In the genomic region with DNA sequence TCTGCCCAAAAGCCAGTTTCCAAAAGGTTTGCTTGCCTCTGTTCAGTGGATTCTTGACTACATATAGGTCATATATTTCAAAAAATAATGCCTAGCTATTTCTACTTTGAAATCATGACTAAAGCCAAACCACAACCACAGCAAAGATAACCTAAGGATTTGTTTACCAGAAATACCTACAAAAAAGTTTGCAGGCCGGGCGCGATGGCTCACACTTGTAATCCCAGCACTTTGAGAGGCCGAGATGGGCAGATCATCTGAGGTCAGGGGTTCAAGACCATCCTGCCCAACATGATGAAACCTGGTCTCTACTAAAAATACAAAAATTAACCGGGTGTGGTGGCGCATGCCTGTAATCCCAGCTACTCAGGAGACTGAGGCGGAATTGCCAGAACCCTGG, we compare ENCODE assay signal across 18 cellular contexts. TPM values are rescaled to one million over a fixed set of nuclear protein-coding genes. Genes with fewer than 3 reads are reported as not detected.
DNase-seq lines count a peak whose midpoint lies in the region; ATAC-seq, FAIRE-seq and TF ChIP-seq lines count a peak whose summit lies in the region.
"Had no signal": no experiment of that assay in that cellular context is flagged by ENCODE, and none has a peak within 500 bp of the region (broad histone marks: within the 10 kb centered on the region; RNA-seq: fewer than 3 reads in every experiment).

No MANE protein-coding gene starts in this region.

- intact Hi-C loops in PC-3 (cut with micrococcal nuclease) (no loop called here), K562 (cut with micrococcal nuclease) (no loop called here)

- TF ChIP-seq POLR2A in K562 (conservative IDR thresholded peaks at IDR 0.05): 0 out of 2 replicates have a peak, but pooled peaks have one; percentile 8

- 80% methylated on average over 7 of the region's 7 CpGs for WGBS in K562 (ENCODE audit: insufficient coverage, low coverage, missing lambda C conversion rate)

- no peak for FAIRE-seq in K562 (lab: Jason Lieb, UNC)

- no peak for TF ChIP-seq RAD21 in K562 (CRISPR knock-in tag; conservative IDR thresholded peaks at IDR 0.05 in 1 of 2, IDR thresholded peaks at IDR 0.05 in 1 of 2)

- H3K27ac ChIP-seq in PC-3 (ENCODE audit: low read length) (no peak overlapping the region), K562 (ENCODE audit: extremely low read depth, low read depth, low read length) (no peak overlapping the region)

- H3K4me1 Mint-ChIP-seq in activated CD8-positive, alpha-beta memory T cell treated with anti-CD3 and anti-CD28 coated beads, Interleukin-2, amount 10 ng/mL, durations not matched to agents 7 days and 5 days: peaks cover 48% of the 10 kb centered on the region
- H3K4me1 Mint-ChIP-seq in neural crest cell (peaks cover 17% of the 10 kb centered on the region), progenitor cell of endocrine pancreas (ENCODE audit: low read depth) (peaks cover 2% of the 10 kb centered on the region)
- H3K4me1 Mint-ChIP-seq: nephron had no signal

- BruUV-seq in PC-3 (replicated peaks; lab: Mats Ljungman, UMichigan) (TSS peak; percentile 12), K562 (replicated peaks; lab: Mats Ljungman, UMichigan) (no TSS peak)

- no peak overlapping the region for H3K4me3 Mint-ChIP-seq in activated CD8-positive, alpha-beta memory T cell treated with anti-CD3 and anti-CD28 coated beads, Interleukin-2, amount 10 ng/mL, durations not matched to agents 7 days and 5 days
- peak overlapping the region; percentile 10 for H3K4me3 Mint-ChIP-seq in neural crest cell
- no peak overlapping the region for H3K4me3 Mint-ChIP-seq in progenitor cell of endocrine pancreas (ENCODE audit: low read depth)
- H3K4me3 Mint-ChIP-seq: nephron had no signal

- H3K9me2 ChIP-seq in PC-3 (replicated peaks; ENCODE audit: low read length): no peaks in the 10 kb centered on the region

- TF ChIP-seq EP300 in K562 (IDR thresholded peaks at IDR 0.05; ENCODE audit: low read length): no peak

- no peaks in the 10 kb centered on the region for H3K9me1 ChIP-seq in K562 (ENCODE audit: control insufficient read depth, insufficient read depth, low read length)

- H4K20me1 ChIP-seq in PC-3 (ENCODE audit: low read length) (no peaks in the 10 kb centered on the region), K562 (replicated peaks; ENCODE audit: control insufficient read depth, insufficient read depth, low read length) (no peaks in the 10 kb centered on the region; the same call in 1 of the 2 replicates)

- no peak for ATAC-seq in activated CD8-positive, alpha-beta memory T cell treated with anti-CD3 and anti-CD28 coated beads, Interleukin-2, amount 10 ng/mL, durations not matched to agents 7 days and 5 days
- ATAC-seq in PC-3: no peak
- ATAC-seq in K562: no peak
- no peak for ATAC-seq in GM21723 (IDR thresholded peaks at IDR 0.05; ENCODE audit: unreplicated experiment)
- ATAC-seq in left lobe of liver: no peak
- ATAC-seq: stimulated activated naive B cell treated with anti-CD40 and anti-IgM and Interleukin-4, amounts not matched to agents 10 μg/mL and 1 μg/mL and 100 μg/mL, for 72 hours had no signal

- peaks cover 52% of the 10 kb centered on the region for H3K36me3 Mint-ChIP-seq in activated CD8-positive, alpha-beta memory T cell treated with anti-CD3 and anti-CD28 coated beads, Interleukin-2, amount 10 ng/mL, durations not matched to agents 7 days and 5 days
- H3K36me3 Mint-ChIP-seq in neural crest cell (ENCODE audit: low read depth): peaks cover 10% of the 10 kb centered on the region
- peaks cover 21% of the 10 kb centered on the region for H3K36me3 Mint-ChIP-seq in progenitor cell of endocrine pancreas (ENCODE audit: insufficient read depth)

- peaks cover 12% of the 10 kb centered on the region; the same call in 1 of the 2 replicates for H3K36me3 ChIP-seq in PC-3 (ENCODE audit: low read depth, low read length)
- peaks cover 88% of the 10 kb centered on the region; the same call in 2 of the 3 replicates for H3K36me3 ChIP-seq in K562 (ENCODE audit: control insufficient read depth, insufficient read depth, low read length)

- no peaks in the 10 kb centered on the region for H3K79me2 ChIP-seq in PC-3 (ENCODE audit: low read length)
- no peaks in the 10 kb centered on the region; the same call in 2 of the 3 replicates for H3K79me2 ChIP-seq in K562 (ENCODE audit: control insufficient read depth, insufficient read depth, low read length)

- H3K27me3 ChIP-seq in PC-3 (ENCODE audit: low read length) (no peaks in the 10 kb centered on the region), K562 (ENCODE audit: control insufficient read depth in 2 of 2, insufficient read depth in 2 of 2, low read length in 2 of 2) (no peaks in the 10 kb centered on the region)
- H3K27me3 ChIP-seq: esophagus muscularis mucosa had no signal

- H3K27me3 Mint-ChIP-seq in activated CD8-positive, alpha-beta memory T cell treated with anti-CD3 and anti-CD28 coated beads, Interleukin-2, amount 10 ng/mL, durations not matched to agents 7 days and 5 days: no peaks in the 10 kb centered on the region
- H3K27me3 Mint-ChIP-seq in neural crest cell (ENCODE audit: low read depth) (peaks cover 2% of the 10 kb centered on the region), progenitor cell of endocrine pancreas (no peaks in the 10 kb centered on the region)
- H3K27me3 Mint-ChIP-seq: stimulated activated naive B cell treated with anti-CD40 and anti-IgM and Interleukin-4, amounts not matched to agents 10 μg/mL and 1 μg/mL and 100 μg/mL, for 72 hours had no signal

- CTCF ChIA-PET in activated CD8-positive, alpha-beta memory T cell treated with anti-CD3 and anti-CD28 coated beads, Interleukin-2, amount 10 ng/mL, durations not matched to agents 7 days and 5 days (lab: Charles Lee): interaction anchor here (2.7 kb wide), 1 partner anchor 26 kb away, joined by 16 read pairs; no protein-coding TSS in a partner anchor
- CTCF ChIA-PET in PC-3 (lab: Charles Lee): no interaction called here
- CTCF ChIA-PET in K562 (lab: Yijun Ruan, JAX; ENCODE audit: low intra/inter-chr PET ratio): no interaction called here

- H3F3A ChIP-seq in PC-3 (ENCODE audit: low read length, unreplicated experiment): peaks cover 5% of the 10 kb centered on the region

- DNase-seq in activated CD8-positive, alpha-beta memory T cell treated with anti-CD3 and anti-CD28 coated beads, Interleukin-2, amount 10 ng/mL, durations not matched to agents 7 days and 5 days: no peak
- no peak for DNase-seq in activated CD8-positive, alpha-beta memory T cell treated with anti-CD3 and anti-CD28 coated beads for 24 hours
- DNase-seq in PC-3 (no peak), K562 (ENCODE audit: extremely low read depth in 1 of 4, low spot score in 3 of 4) (no peak), neural crest cell (ENCODE audit: low read depth, low spot score) (no peak), progenitor cell of endocrine pancreas (ENCODE audit: low spot score, unreplicated experiment) (no peak), left lobe of liver (ENCODE audit: low spot score) (no peak)
- DNase-seq: anterior cingulate cortex; cortex of kidney; hippocampal formation; NCI-H2171 treated with DMSO at 0.1 percent for 48 hours; stimulated activated naive B cell treated with anti-CD40 and anti-IgM and Interleukin-4, amounts not matched to agents 10 μg/mL and 1 μg/mL and 100 μg/mL, for 72 hours had no signal

- POLR2A ChIA-PET in PC-3 (lab: Charles Lee; ENCODE audit: unreplicated experiment): no interaction called here
- POLR2A ChIA-PET in K562 (lab: Yijun Ruan, JAX): interaction anchor here (0.6 to 2.3 kb wide), 5 partner anchors 10 to 109 kb away, joined by 3 to 11 read pairs (median 3); a partner anchor contains a TSS

- H3K27ac Mint-ChIP-seq in activated CD8-positive, alpha-beta memory T cell treated with anti-CD3 and anti-CD28 coated beads, Interleukin-2, amount 10 ng/mL, durations not matched to agents 7 days and 5 days: peak overlapping the region; percentile 66
- H3K27ac Mint-ChIP-seq in neural crest cell (ENCODE audit: unreplicated experiment) (no peak overlapping the region), progenitor cell of endocrine pancreas (no peak overlapping the region)

- TF ChIP-seq CTCF in PC-3 (conservative IDR thresholded peaks at IDR 0.05; ENCODE audit: low read depth, low read length): no peak
- no peak for TF ChIP-seq CTCF in K562 (IDR thresholded peaks at IDR 0.05 in 2 of 3, conservative IDR thresholded peaks at IDR 0.05 in 1 of 3; ENCODE audit: insufficient read depth in 2 of 3, low read depth in 1 of 3, low read length in 3 of 3)
- TF ChIP-seq CTCF in neural crest cell (conservative IDR thresholded peaks at IDR 0.05): no peak
- no peak for TF ChIP-seq CTCF in progenitor cell of endocrine pancreas (IDR thresholded peaks at IDR 0.05; ENCODE audit: unreplicated experiment)

- H3K9me3 ChIP-seq in PC-3 (ENCODE audit: low read length) (no peaks in the 10 kb centered on the region), K562 (replicated peaks; ENCODE audit: control insufficient read depth, insufficient read depth, low read depth, low read length) (no peaks in the 10 kb centered on the region)
- H3K9me3 ChIP-seq: esophagus muscularis mucosa had no signal

- H2AFZ ChIP-seq in PC-3 (ENCODE audit: low read length) (no peak overlapping the region), K562 (ENCODE audit: low read depth, low read length) (no peak overlapping the region)

- H3K4me1 ChIP-seq in PC-3 (ENCODE audit: insufficient read depth, low read length): peaks cover 24% of the 10 kb centered on the region
- peaks cover 0 to 9% of the 10 kb centered on the region in 2 experiments; a peak in 1 of 5 replicates for H3K4me1 ChIP-seq in K562 (replicated peaks in 1 of 2; ENCODE audit: control insufficient read depth in 2 of 2, insufficient read depth in 2 of 2, low read length in 2 of 2)

- H3K4me3 ChIP-seq in PC-3 (ENCODE audit: low read length) (no peak overlapping the region), K562 (no peak overlapping the region)
- H3K4me3 ChIP-seq: esophagus muscularis mucosa had no signal

- in situ Hi-C loops in K562 (cut with MboI): no loop called here

- H3K9ac ChIP-seq in PC-3 (ENCODE audit: low read length): no peak overlapping the region
- H3K9ac ChIP-seq in K562 (ENCODE audit: insufficient read depth in 1 of 2, low read depth in 2 of 2, low read length in 2 of 2): no peak overlapping the region

- H3K4me2 ChIP-seq in PC-3 (ENCODE audit: low read length) (no peak overlapping the region), K562 (ENCODE audit: insufficient read depth, low read length) (no peak overlapping the region)

- H3K9me3 Mint-ChIP-seq in activated CD8-positive, alpha-beta memory T cell treated with anti-CD3 and anti-CD28 coated beads, Interleukin-2, amount 10 ng/mL, durations not matched to agents 7 days and 5 days (ENCODE audit: low read depth): no peaks in the 10 kb centered on the region
- H3K9me3 Mint-ChIP-seq in neural crest cell (no peaks in the 10 kb centered on the region), progenitor cell of endocrine pancreas (ENCODE audit: low read depth) (no peaks in the 10 kb centered on the region)
- H3K9me3 Mint-ChIP-seq: nephron; stimulated activated naive B cell treated with anti-CD40 and anti-IgM and Interleukin-4, amounts not matched to agents 10 μg/mL and 1 μg/mL and 100 μg/mL, for 72 hours had no signal

RNA-seq across cellular contexts. Expression of a gene that starts 15.2 kb away (rescaled TPM):
- total RNA-seq in activated CD8-positive, alpha-beta memory T cell treated with anti-CD3 and anti-CD28 coated beads, Interleukin-2, amount 10 ng/mL, durations not matched to agents 7 days and 5 days: 100 to 1,000 TPM; 142 to 176 TPM
- total RNA-seq in PC-3 (2014; rRNA removed): 138 and 142 TPM in 2 replicates
- total RNA-seq in K562 (2011; cell fraction: chromatin; rRNA removed; ENCODE audit: low replicate concordance): 20.8 and 44.6 TPM in 2 replicates
- 34.7 and 35.1 TPM in 2 replicates for total RNA-seq in K562 (2011; cell fraction: nucleolus; rRNA removed)
- total RNA-seq in K562 (2011; cell fraction: nucleoplasm; rRNA removed): 29.4 and 42.3 TPM in 2 replicates
- 112 and 114 TPM in 2 replicates for total RNA-seq in K562 (2014; rRNA removed)
- 27.0 and 41.1 TPM in 2 replicates for total RNA-seq in K562 (2014; rRNA removed; fragmentation: Illumina TruSeq; extraction: Trizol)
- 65.2 and 68.5 TPM in 2 replicates for total RNA-seq in K562 (2015; rRNA removed; fragmentation: Illumina TruSeq; extraction: Trizol)
- total RNA-seq in K562 (2021): 74.5 and 78.0 TPM in 2 replicates
- polyA plus RNA-seq in K562 (2011; rRNA removed): 37.0 and 40.8 TPM in 2 replicates
- polyA plus RNA-seq in K562 (2011; cell fraction: cytosol; rRNA removed): 46.0 and 113 TPM in 2 replicates
- 25.6 and 34.1 TPM in 2 replicates for polyA plus RNA-seq in K562 (2011; cell fraction: nucleus; rRNA removed)
- polyA plus RNA-seq in K562 (2012): 72.1 and 96.6 TPM in 2 replicates
- 40.4 and 87.0 TPM in 2 replicates for polyA plus RNA-seq in K562 (2014; fragmentation: Illumina TruSeq; extraction: Trizol)
- polyA plus RNA-seq in K562 (2014; fragmentation: Nextera tagmentation; extraction: Ambion mirVana): 10 to 100 TPM in 1 of 2 experiments, 1 to 10 TPM in 1; 5.8 to 17.1 TPM
- 97.9 and 104 TPM in 2 replicates for polyA plus RNA-seq in K562 (2014; rRNA removed)
- 39.1 and 58.1 TPM in 2 replicates for polyA minus RNA-seq in K562 (2011; rRNA and poly(A)+ RNA removed)
- polyA minus RNA-seq in K562 (2011; cell fraction: cytosol; rRNA and poly(A)+ RNA removed): 34.9 and 36.6 TPM in 2 replicates
- polyA minus RNA-seq in K562 (2011; cell fraction: nucleus; rRNA and poly(A)+ RNA removed): 12.1 and 17.4 TPM in 2 replicates
- 147 and 152 TPM in 2 replicates for total RNA-seq in neural crest cell
- 117 and 122 TPM in 2 replicates for total RNA-seq in progenitor cell of endocrine pancreas
- total RNA-seq in left lobe of liver: 62.5 TPM

RNA-seq across cellular contexts. Expression of a gene that starts 28.5 kb away (rescaled TPM):
- not detected for total RNA-seq in activated CD8-positive, alpha-beta memory T cell treated with anti-CD3 and anti-CD28 coated beads, Interleukin-2, amount 10 ng/mL, durations not matched to agents 7 days and 5 days
- total RNA-seq in PC-3 (2014; rRNA removed) (not detected in 2 replicates), K562 (2014; rRNA removed) (not detected in 2 replicates), K562 (2014; rRNA removed; fragmentation: Illumina TruSeq; extraction: Trizol) (not detected in 2 replicates), K562 (2015; rRNA removed; fragmentation: Illumina TruSeq; extraction: Trizol) (not detected in 2 replicates), K562 (2021) (not detected in 2 replicates), neural crest cell (not detected in 2 replicates), progenitor cell of endocrine pancreas (not detected in 2 replicates), left lobe of liver (not detected)
- not detected in 2 replicates for total RNA-seq in K562 (2011; cell fraction: chromatin; rRNA removed; ENCODE audit: low replicate concordance)
- total RNA-seq in K562 (2011; cell fraction: nucleolus; rRNA removed): not detected in 2 replicates
- not detected in 2 replicates for total RNA-seq in K562 (2011; cell fraction: nucleoplasm; rRNA removed)
- polyA plus RNA-seq in K562 (2011; rRNA removed) (not detected in 2 replicates), K562 (2014; fragmentation: Illumina TruSeq; extraction: Trizol) (not detected in 2 replicates), K562 (2014; fragmentation: Nextera tagmentation; extraction: Ambion mirVana) (not detected), K562 (2014; rRNA removed) (not detected in 2 replicates)
- polyA plus RNA-seq in K562 (2011; cell fraction: cytosol; rRNA removed): not detected in 2 replicates
- not detected in 2 replicates for polyA plus RNA-seq in K562 (2011; cell fraction: nucleus; rRNA removed)
- polyA plus RNA-seq in K562 (2012): not detected in 2 replicates
- polyA minus RNA-seq in K562 (2011; rRNA and poly(A)+ RNA removed): not detected in 2 replicates
- polyA minus RNA-seq in K562 (2011; cell fraction: cytosol; rRNA and poly(A)+ RNA removed): not detected in 2 replicates
- polyA minus RNA-seq in K562 (2011; cell fraction: nucleus; rRNA and poly(A)+ RNA removed): not detected in 2 replicates
- total RNA-seq: A172, esophagus muscularis mucosa, G401, ureter had no signal

RNA-seq across cellular contexts. Expression of a gene that starts 56.0 kb away (rescaled TPM):
- total RNA-seq in activated CD8-positive, alpha-beta memory T cell treated with anti-CD3 and anti-CD28 coated beads, Interleukin-2, amount 10 ng/mL, durations not matched to agents 7 days and 5 days: 10 to 100 TPM; 36.4 to 47.1 TPM
- 28.4 and 35.2 TPM in 2 replicates for total RNA-seq in PC-3 (2014; rRNA removed)
- total RNA-seq in K562 (2011; cell fraction: chromatin; rRNA removed; ENCODE audit: low replicate concordance): 104 and 130 TPM in 2 replicates
- 64.9 and 66.9 TPM in 2 replicates for total RNA-seq in K562 (2011; cell fraction: nucleolus; rRNA removed)
- 106 and 149 TPM in 2 replicates for total RNA-seq in K562 (2011; cell fraction: nucleoplasm; rRNA removed)
- 17.8 and 30.4 TPM in 2 replicates for total RNA-seq in K562 (2014; rRNA removed)
- total RNA-seq in K562 (2014; rRNA removed; fragmentation: Illumina TruSeq; extraction: Trizol): 29.8 and 33.9 TPM in 2 replicates
- 37.6 and 42.7 TPM in 2 replicates for total RNA-seq in K562 (2015; rRNA removed; fragmentation: Illumina TruSeq; extraction: Trizol)
- total RNA-seq in K562 (2021): 28.9 and 32.0 TPM in 2 replicates
- polyA plus RNA-seq in K562 (2011; rRNA removed): 16.3 and 21.1 TPM in 2 replicates
- 11.9 and 14.4 TPM in 2 replicates for polyA plus RNA-seq in K562 (2011; cell fraction: cytosol; rRNA removed)
- polyA plus RNA-seq in K562 (2011; cell fraction: nucleus; rRNA removed): 24.1 and 29.4 TPM in 2 replicates
- polyA plus RNA-seq in K562 (2012): 20.8 and 23.0 TPM in 2 replicates
- polyA plus RNA-seq in K562 (2014; fragmentation: Illumina TruSeq; extraction: Trizol): 27.2 and 34.0 TPM in 2 replicates
- polyA plus RNA-seq in K562 (2014; fragmentation: Nextera tagmentation; extraction: Ambion mirVana): 1 to 10 TPM; 5.6 to 7.8 TPM
- polyA plus RNA-seq in K562 (2014; rRNA removed): 25.9 and 27.1 TPM in 2 replicates
- polyA minus RNA-seq in K562 (2011; rRNA and poly(A)+ RNA removed): 18.4 and 27.8 TPM in 2 replicates
- 10.2 and 16.6 TPM in 2 replicates for polyA minus RNA-seq in K562 (2011; cell fraction: cytosol; rRNA and poly(A)+ RNA removed)
- polyA minus RNA-seq in K562 (2011; cell fraction: nucleus; rRNA and poly(A)+ RNA removed): 22.2 and 42.1 TPM in 2 replicates
- 20.8 and 21.5 TPM in 2 replicates for total RNA-seq in neural crest cell
- 26.5 and 30.3 TPM in 2 replicates for total RNA-seq in progenitor cell of endocrine pancreas
- total RNA-seq in left lobe of liver: 22.9 TPM

RNA-seq across cellular contexts. Expression of a gene that starts 56.2 kb away (rescaled TPM):
- total RNA-seq in activated CD8-positive, alpha-beta memory T cell treated with anti-CD3 and anti-CD28 coated beads, Interleukin-2, amount 10 ng/mL, durations not matched to agents 7 days and 5 days: 10 to 100 TPM; 14.0 to 16.1 TPM
- total RNA-seq in PC-3 (2014; rRNA removed) (5.8 and 7.4 TPM in 2 replicates), K562 (2014; rRNA removed) (10.1 and 11.2 TPM in 2 replicates), K562 (2014; rRNA removed; fragmentation: Illumina TruSeq; extraction: Trizol) (13.1 and 15.4 TPM in 2 replicates), K562 (2015; rRNA removed; fragmentation: Illumina TruSeq; extraction: Trizol) (10.1 and 11.0 TPM in 2 replicates), K562 (2021) (17.8 TPM in 2 replicates), neural crest cell (11.1 and 11.8 TPM in 2 replicates), progenitor cell of endocrine pancreas (10.8 and 11.1 TPM in 2 replicates), left lobe of liver (7.5 TPM)
- total RNA-seq in K562 (2011; cell fraction: chromatin; rRNA removed; ENCODE audit: low replicate concordance): 12.4 and 19.3 TPM in 2 replicates
- total RNA-seq in K562 (2011; cell fraction: nucleolus; rRNA removed): 17.0 and 19.2 TPM in 2 replicates
- total RNA-seq in K562 (2011; cell fraction: nucleoplasm; rRNA removed): 21.9 and 24.2 TPM in 2 replicates
- polyA plus RNA-seq in K562 (2011; rRNA removed) (14.9 and 16.4 TPM in 2 replicates), K562 (2014; fragmentation: Illumina TruSeq; extraction: Trizol) (16.2 and 19.7 TPM in 2 replicates), K562 (2014; fragmentation: Nextera tagmentation; extraction: Ambion mirVana) (10 to 100 TPM; 27.3 to 33.4 TPM), K562 (2014; rRNA removed) (17.3 and 18.5 TPM in 2 replicates)
- polyA plus RNA-seq in K562 (2011; cell fraction: cytosol; rRNA removed): 15.7 and 17.1 TPM in 2 replicates
- polyA plus RNA-seq in K562 (2011; cell fraction: nucleus; rRNA removed): 14.9 and 17.5 TPM in 2 replicates
- polyA plus RNA-seq in K562 (2012): 15.0 and 20.4 TPM in 2 replicates
- polyA minus RNA-seq in K562 (2011; rRNA and poly(A)+ RNA removed): 12.7 and 13.4 TPM in 2 replicates
- polyA minus RNA-seq in K562 (2011; cell fraction: cytosol; rRNA and poly(A)+ RNA removed): 4.6 and 4.8 TPM in 2 replicates
- polyA minus RNA-seq in K562 (2011; cell fraction: nucleus; rRNA and poly(A)+ RNA removed): 4.3 and 8.0 TPM in 2 replicates
